ENCODE assay signal across 8 cellular contexts in the genomic region with DNA sequence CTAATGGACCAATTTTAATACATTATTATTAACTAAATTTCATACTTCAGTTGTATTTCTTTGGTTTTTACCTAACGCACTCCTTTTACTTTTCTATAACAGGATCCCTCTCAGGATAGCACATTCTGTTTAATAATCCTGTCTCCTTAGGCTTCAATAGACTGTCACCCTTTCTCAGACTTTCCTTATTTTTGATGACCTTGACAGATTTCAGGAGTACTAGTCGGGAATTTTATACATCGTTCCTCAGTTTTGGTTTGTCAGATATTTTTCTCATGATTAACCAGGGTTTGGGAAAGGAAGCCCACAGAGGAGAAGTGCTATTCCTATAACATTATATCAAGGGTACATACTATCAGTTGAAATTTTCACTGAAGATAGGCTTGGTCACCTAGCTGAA.
"Had no signal": no experiment of that assay in that cellular context is flagged by ENCODE, and none has a peak within 500 bp of the region (broad histone marks: within the 10 kb centered on the region; RNA-seq: fewer than 3 reads in every experiment).

No MANE protein-coding gene starts in this region.

- ATAC-seq: GM23338 had no signal

- FAIRE-seq: H1, H54 had no signal

- H3K9ac ChIP-seq: KMS-11 had no signal

- DNase-seq: H9, HCEC 1CT, KBM-7 had no signal

- H2AFZ ChIP-seq: GM23338 had no signal

- H3K4me3 ChIP-seq: GM23338 had no signal

- H3K4me2 ChIP-seq: GM23338, KMS-11 had no signal

- H3K27ac ChIP-seq: HL-60, KMS-11 had no signal
